15 cellular contexts compared by ENCODE assay signal in genomic region chr11:78821371-78822306, GRCh38.
"Had no signal": no experiment of that assay in that cellular context is flagged by ENCODE, and none has a peak within 500 bp of the region (broad histone marks: within the 10 kb centered on the region; RNA-seq: fewer than 3 reads in every experiment).

No MANE protein-coding gene starts in this region.

- H3K4me2 ChIP-seq: neural progenitor cell had no signal

- H3K4me1 Mint-ChIP-seq: activated naive CD8-positive, alpha-beta T cell treated with anti-CD3 and anti-CD28 coated beads for 36 hours; endodermal cell; naive B cell had no signal

- H3K36me3 ChIP-seq: esophagus muscularis mucosa, gastroesophageal sphincter, neural progenitor cell, stomach, upper lobe of right lung had no signal

- H3K27ac Mint-ChIP-seq: activated naive CD8-positive, alpha-beta T cell treated with anti-CD3 and anti-CD28 coated beads for 36 hours; endodermal cell; neural progenitor cell had no signal

- H3K4me1 ChIP-seq: stomach, testis had no signal

- FAIRE-seq: islet of Langerhans had no signal

- H3K9me3 ChIP-seq: esophagus muscularis mucosa, gastroesophageal sphincter, stomach, testis, upper lobe of right lung had no signal

- H3K9me3 Mint-ChIP-seq: activated naive CD8-positive, alpha-beta T cell treated with anti-CD3 and anti-CD28 coated beads for 36 hours; endodermal cell; naive B cell; neural progenitor cell had no signal

- H2AFZ ChIP-seq: neural progenitor cell had no signal

- H3K27ac ChIP-seq: esophagus muscularis mucosa, gastroesophageal sphincter, neural progenitor cell, stomach, testis had no signal

- H3K36me3 Mint-ChIP-seq: activated naive CD8-positive, alpha-beta T cell treated with anti-CD3 and anti-CD28 coated beads for 36 hours; naive B cell; neural progenitor cell had no signal

- H3K27me3 Mint-ChIP-seq: activated naive CD8-positive, alpha-beta T cell treated with anti-CD3 and anti-CD28 coated beads for 36 hours had no signal

- H3K27me3 ChIP-seq: esophagus muscularis mucosa, gastroesophageal sphincter, neural progenitor cell, stomach, testis, upper lobe of right lung had no signal

- H3K4me3 Mint-ChIP-seq: activated naive CD8-positive, alpha-beta T cell treated with anti-CD3 and anti-CD28 coated beads for 36 hours; endodermal cell; naive B cell; neural progenitor cell had no signal

- ATAC-seq: gastroesophageal sphincter, left lobe of liver, upper lobe of right lung had no signal

- DNase-seq: activated CD4-positive, alpha-beta T cell treated with anti-CD3 and anti-CD28 coated beads, Interleukin-2, amount 50 U/mL, for 1 hour; activated CD8-positive, alpha-beta memory T cell treated with anti-CD3 and anti-CD28 coated beads for 24 hours; activated naive CD8-positive, alpha-beta T cell treated with anti-CD3 and anti-CD28 coated beads for 36 hours; endodermal cell; naive B cell; stimulated activated CD4-positive, alpha-beta T cell treated with anti-CD3 and anti-CD28 coated beads, Interleukin-1b, Interleukin-23, amount 100 ng/mL, for 48 hours; T-helper 9 cell; testis; upper lobe of right lung had no signal

- H3K4me3 ChIP-seq: esophagus muscularis mucosa, gastroesophageal sphincter, neural progenitor cell, stomach, testis, upper lobe of right lung had no signal

- H3K9ac ChIP-seq: neural progenitor cell had no signal
